ENCODE assay signal across 1 cellular context in the genomic region with DNA sequence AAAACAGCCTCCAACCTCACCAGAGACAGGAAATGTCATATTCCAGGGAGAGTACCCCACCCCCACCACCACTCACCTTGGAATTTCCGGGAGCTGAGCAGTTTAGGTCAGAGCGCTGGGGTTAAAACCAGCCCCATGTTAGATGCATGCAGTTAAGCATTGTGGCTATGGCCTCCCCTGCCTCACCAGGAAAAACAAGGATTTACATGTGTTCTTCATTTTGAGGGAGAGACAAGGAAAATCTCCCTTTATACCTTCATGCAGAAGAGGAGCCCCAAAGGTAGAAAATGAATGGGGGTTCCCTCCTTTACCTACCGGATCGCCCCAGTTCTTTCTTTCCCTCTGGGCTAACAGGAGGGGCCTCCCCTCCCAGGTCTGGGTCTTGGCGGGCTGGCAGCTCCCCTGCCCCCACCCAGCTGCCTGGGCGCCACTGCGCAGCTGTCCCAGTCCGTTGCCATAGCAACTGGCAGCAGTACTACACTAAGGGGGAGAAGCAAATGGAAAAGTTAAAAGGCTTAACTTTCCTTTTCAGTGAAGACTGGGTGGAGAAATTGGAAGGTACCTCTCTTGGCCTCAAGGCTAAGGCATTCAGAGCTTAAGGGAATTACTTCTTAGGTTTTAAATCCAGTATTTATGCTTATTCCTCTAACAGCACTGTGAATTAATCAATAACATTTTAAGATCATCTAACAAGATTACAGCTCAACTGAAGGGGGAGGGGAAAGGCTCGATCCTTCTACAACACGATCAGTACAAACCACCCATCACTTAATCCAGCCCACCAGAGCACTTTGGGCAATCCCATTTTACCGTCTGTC.
TF ChIP-seq lines count a peak whose summit lies in the region.

No MANE protein-coding gene starts in this region.

TF ChIP-seq in PFSK-1, 5 proteins besides CTCF, POLR2A, EP300 and RAD21 (continued from another document):
- TF ChIP-seq, protein P1, sequence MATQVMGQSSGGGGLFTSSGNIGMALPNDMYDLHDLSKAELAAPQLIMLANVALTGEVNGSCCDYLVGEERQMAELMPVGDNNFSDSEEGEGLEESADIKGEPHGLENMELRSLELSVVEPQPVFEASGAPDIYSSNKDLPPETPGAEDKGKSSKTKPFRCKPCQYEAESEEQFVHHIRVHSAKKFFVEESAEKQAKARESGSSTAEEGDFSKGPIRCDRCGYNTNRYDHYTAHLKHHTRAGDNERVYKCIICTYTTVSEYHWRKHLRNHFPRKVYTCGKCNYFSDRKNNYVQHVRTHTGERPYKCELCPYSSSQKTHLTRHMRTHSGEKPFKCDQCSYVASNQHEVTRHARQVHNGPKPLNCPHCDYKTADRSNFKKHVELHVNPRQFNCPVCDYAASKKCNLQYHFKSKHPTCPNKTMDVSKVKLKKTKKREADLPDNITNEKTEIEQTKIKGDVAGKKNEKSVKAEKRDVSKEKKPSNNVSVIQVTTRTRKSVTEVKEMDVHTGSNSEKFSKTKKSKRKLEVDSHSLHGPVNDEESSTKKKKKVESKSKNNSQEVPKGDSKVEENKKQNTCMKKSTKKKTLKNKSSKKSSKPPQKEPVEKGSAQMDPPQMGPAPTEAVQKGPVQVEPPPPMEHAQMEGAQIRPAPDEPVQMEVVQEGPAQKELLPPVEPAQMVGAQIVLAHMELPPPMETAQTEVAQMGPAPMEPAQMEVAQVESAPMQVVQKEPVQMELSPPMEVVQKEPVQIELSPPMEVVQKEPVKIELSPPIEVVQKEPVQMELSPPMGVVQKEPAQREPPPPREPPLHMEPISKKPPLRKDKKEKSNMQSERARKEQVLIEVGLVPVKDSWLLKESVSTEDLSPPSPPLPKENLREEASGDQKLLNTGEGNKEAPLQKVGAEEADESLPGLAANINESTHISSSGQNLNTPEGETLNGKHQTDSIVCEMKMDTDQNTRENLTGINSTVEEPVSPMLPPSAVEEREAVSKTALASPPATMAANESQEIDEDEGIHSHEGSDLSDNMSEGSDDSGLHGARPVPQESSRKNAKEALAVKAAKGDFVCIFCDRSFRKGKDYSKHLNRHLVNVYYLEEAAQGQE (IDR thresholded peaks at IDR 0.05; ENCODE audit: insufficient read depth in 1 of 2, low read depth in 2 of 2, low read length in 2 of 2), result no peak
